16 cellular contexts compared by ENCODE assay signal in the genomic region with DNA sequence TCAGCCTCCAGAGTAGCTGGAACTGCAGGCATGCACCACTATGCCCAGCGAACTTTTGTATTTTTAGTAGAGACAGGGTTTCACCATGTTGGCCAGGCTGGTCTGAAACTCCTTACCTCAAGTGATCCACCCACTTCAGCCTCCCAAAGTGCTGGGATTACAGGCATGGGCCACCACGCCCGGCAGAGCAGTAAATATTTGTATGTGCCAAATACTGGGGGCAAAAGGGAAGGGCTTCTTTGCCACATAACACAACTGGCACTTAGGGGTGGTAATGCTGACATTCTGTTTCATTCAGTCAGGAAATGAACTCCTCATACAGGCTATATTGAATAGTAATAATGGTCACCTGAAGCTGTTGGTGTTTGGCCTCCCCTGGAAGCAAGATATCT. TPM values are rescaled to one million over a fixed set of nuclear protein-coding genes. Genes with fewer than 3 reads are reported as not detected.
A peak's percentile ranks its signal among the peaks of the same experiment; 100 is the strongest.
DNase-seq lines count a peak whose midpoint lies in the region; ATAC-seq and TF ChIP-seq lines count a peak whose summit lies in the region.
"Had no signal": no experiment of that assay in that cellular context is flagged by ENCODE, and none has a peak within 500 bp of the region (broad histone marks: within the 10 kb centered on the region; RNA-seq: fewer than 3 reads in every experiment).

No MANE protein-coding gene starts in this region.

- peaks cover 5% of the 10 kb centered on the region for H3K36me3 Mint-ChIP-seq in activated CD8-positive, alpha-beta T cell treated with anti-CD3 and anti-CD28 coated beads for 36 hours (ENCODE audit: low read depth)

- 92% methylated on average over 3 of the region's 3 CpGs for WGBS in HUES64
- WGBS in testis, 2 donors: 91% methylated on average over 3 of the region's 3 CpGs

- H3K9ac ChIP-seq in DND-41 (ENCODE audit: low read depth, low read length): no peak overlapping the region
- no peak overlapping the region for H3K9ac ChIP-seq in HUES64 (ENCODE audit: low read depth, low read length)

- H3K36me3 ChIP-seq in DND-41 (ENCODE audit: insufficient read depth, low read length): no peaks in the 10 kb centered on the region
- H3K36me3 ChIP-seq in HUES64 (ENCODE audit: insufficient read depth, low read length): peaks cover 51% of the 10 kb centered on the region
- H3K36me3 ChIP-seq in mucosa of descending colon (ENCODE audit: low read depth): peaks cover 5% of the 10 kb centered on the region
- no peaks in the 10 kb centered on the region for H3K36me3 ChIP-seq in testis (ENCODE audit: low read depth, missing control alignments)

- no peak for TF ChIP-seq POLR2A in testis (IDR thresholded peaks at IDR 0.05)

- H3K79me2 ChIP-seq in DND-41 (ENCODE audit: insufficient read depth, low read length): no peaks in the 10 kb centered on the region

- ATAC-seq in DND-41 (ENCODE audit: insufficient read depth, low read depth): 0 out of 3 replicates have a peak, but pooled peaks have one; percentile 12
- ATAC-seq in activated CD8-positive, alpha-beta T cell treated with anti-CD3 and anti-CD28 coated beads for 36 hours: no peak
- ATAC-seq in mucosa of descending colon: peak; percentile 5

- TF ChIP-seq CTCF in DND-41 (IDR thresholded peaks at IDR 0.05; ENCODE audit: borderline replicate concordance, extremely low read depth, low read length, poor library complexity, severe bottlenecking): no peak
- TF ChIP-seq CTCF in activated CD8-positive, alpha-beta T cell treated with anti-CD3 and anti-CD28 coated beads for 36 hours (IDR thresholded peaks at IDR 0.05): no peak
- no peak for TF ChIP-seq CTCF in mucosa of descending colon (IDR thresholded peaks at IDR 0.05)
- TF ChIP-seq CTCF in testis (IDR thresholded peaks at IDR 0.05): no peak

- peaks cover 9% of the 10 kb centered on the region for H3K9me3 Mint-ChIP-seq in activated CD8-positive, alpha-beta T cell treated with anti-CD3 and anti-CD28 coated beads for 36 hours
- H3K9me3 Mint-ChIP-seq: central memory CD8-positive, alpha-beta T cell had no signal

- H3K9me3 ChIP-seq in DND-41 (ENCODE audit: insufficient read depth, low read length, severe bottlenecking) (no peaks in the 10 kb centered on the region), HUES64 (ENCODE audit: insufficient read depth, low read depth, low read length) (peaks cover 4% of the 10 kb centered on the region; the same call in 1 of the 2 replicates), mucosa of descending colon (no peaks in the 10 kb centered on the region), testis (no peaks in the 10 kb centered on the region)

- no peaks in the 10 kb centered on the region for H3K4me1 ChIP-seq in DND-41 (ENCODE audit: insufficient read depth, low read length)
- H3K4me1 ChIP-seq in HUES64 (ENCODE audit: insufficient read depth, low read length): peaks cover 23% of the 10 kb centered on the region
- no peaks in the 10 kb centered on the region for H3K4me1 ChIP-seq in mucosa of descending colon (ENCODE audit: low read depth)
- H3K4me1 ChIP-seq in testis: no peaks in the 10 kb centered on the region

- H3K27me3 Mint-ChIP-seq in activated CD8-positive, alpha-beta T cell treated with anti-CD3 and anti-CD28 coated beads for 36 hours: peaks cover 8% of the 10 kb centered on the region

- no peaks in the 10 kb centered on the region for H4K20me1 ChIP-seq in DND-41 (ENCODE audit: insufficient read depth, low read length)

- CTCF ChIA-PET in activated CD8-positive, alpha-beta T cell treated with anti-CD3 and anti-CD28 coated beads for 36 hours (lab: Charles Lee): interaction anchor here (2.1 to 3.1 kb wide), 2 partner anchors 9 to 11 kb away, joined by 4 to 12 read pairs; no protein-coding TSS in a partner anchor

- intact Hi-C loops in activated CD8-positive, alpha-beta T cell treated with anti-CD3 and anti-CD28 coated beads for 36 hours (cut with micrococcal nuclease): no loop called here
- intact Hi-C loops in mucosa of descending colon (cut with DNase I, micrococcal nuclease) (no loop called here), testis (cut with DNase I; ENCODE audit: low total_unique reads) (no loop called here)

- H3K27ac Mint-ChIP-seq in activated CD8-positive, alpha-beta T cell treated with anti-CD3 and anti-CD28 coated beads for 36 hours: peak overlapping the region; percentile 83

- no peak overlapping the region for H3K4me2 ChIP-seq in DND-41 (ENCODE audit: insufficient read depth, low read length)

- H3K27ac ChIP-seq in DND-41 (ENCODE audit: low read length): no peak overlapping the region
- H3K27ac ChIP-seq in HUES64 (ENCODE audit: low read depth, low read length): peak overlapping the region; percentile 47; the same call in 1 of the 2 replicates
- no peak overlapping the region for H3K27ac ChIP-seq in testis

- H2AFZ ChIP-seq in DND-41 (ENCODE audit: low read depth, low read length): no peak overlapping the region

- H3K4me3 ChIP-seq in DND-41 (ENCODE audit: low read depth in 1 of 2, low read length in 2 of 2): no peak overlapping the region
- no peak overlapping the region for H3K4me3 ChIP-seq in HUES64 (ENCODE audit: low read length)
- H3K4me3 ChIP-seq in mucosa of descending colon: no peak overlapping the region
- H3K4me3 ChIP-seq in testis: no peak overlapping the region

- H3K27me3 ChIP-seq in DND-41 (ENCODE audit: insufficient read depth, low read length, poor library complexity): no peaks in the 10 kb centered on the region
- no peaks in the 10 kb centered on the region for H3K27me3 ChIP-seq in HUES64 (ENCODE audit: insufficient read depth, low read length)
- H3K27me3 ChIP-seq in testis: no peaks in the 10 kb centered on the region

- peaks cover 30% of the 10 kb centered on the region for H3K4me1 Mint-ChIP-seq in activated CD8-positive, alpha-beta T cell treated with anti-CD3 and anti-CD28 coated beads for 36 hours (ENCODE audit: low read depth)
- H3K4me1 Mint-ChIP-seq: central memory CD8-positive, alpha-beta T cell had no signal

- H3K4me3 Mint-ChIP-seq in activated CD8-positive, alpha-beta T cell treated with anti-CD3 and anti-CD28 coated beads for 36 hours: peak overlapping the region; percentile 17
- H3K4me3 Mint-ChIP-seq: central memory CD8-positive, alpha-beta T cell had no signal

- DNase-seq in DND-41 (no peak), mucosa of descending colon (no peak), MV-4-11 (lab: John Stamatoyannopoulos, UW) (no peak), testis (no peak), DMS153 treated with DMSO at 0.1 percent for 48 hours (lab: John Stamatoyannopoulos, UW; ENCODE audit: unreplicated experiment) (no peak)
- no peak for DNase-seq in activated CD8-positive, alpha-beta T cell treated with anti-CD3 and anti-CD28 coated beads for 36 hours
- DNase-seq: activated CD4-positive, alpha-beta T cell treated with anti-CD3 and anti-CD28 coated beads, Interleukin-2, amount 50 U/mL, for 1 hour; activated naive CD4-positive, alpha-beta T cell treated with anti-CD3 and anti-CD28 coated beads, Interleukin-2, amount 50 U/mL, for 16 hours; CD4-positive, alpha-beta memory T cell; glutamatergic neuron; kidney; NCI-H1417 had no signal

- POLR2A ChIA-PET in activated CD8-positive, alpha-beta T cell treated with anti-CD3 and anti-CD28 coated beads for 36 hours (lab: Charles Lee): no interaction called here

RNA-seq across cellular contexts. Expression of gene ACSM6, which starts 41.6 kb away (rescaled TPM):
- polyA plus RNA-seq in HUES64 (2013, experiment 1 of 2): not detected
- not detected for polyA plus RNA-seq in HUES64 (2013, experiment 2 of 2)
- total RNA-seq in activated CD8-positive, alpha-beta T cell treated with anti-CD3 and anti-CD28 coated beads for 36 hours: not detected
- total RNA-seq in mucosa of descending colon: not detected
- total RNA-seq in testis: not detected
- polyA plus RNA-seq in testis (ENCODE audit: insufficient read depth, low read depth, low replicate concordance): not detected
- total RNA-seq: CD4-positive, alpha-beta memory T cell; G401; kidney; T-helper 1 cell treated with Interleukin-12 subunit alpha and Interleukin-12 subunit beta and Interleukin-4 antibody, amounts not matched to agents 30 ng/mL and 1 ng/mL, for 36 hours had no signal
- polyA plus RNA-seq: CD4-positive, alpha-beta memory T cell had no signal

RNA-seq across cellular contexts. Expression of gene PDLIM1, which starts 55.1 kb away (rescaled TPM):
- polyA plus RNA-seq in HUES64 (2013, experiment 1 of 2): 127 TPM
- 142 TPM for polyA plus RNA-seq in HUES64 (2013, experiment 2 of 2)
- total RNA-seq in activated CD8-positive, alpha-beta T cell treated with anti-CD3 and anti-CD28 coated beads for 36 hours: 1 to 10 TPM in 1 of 2 experiments, under 1 TPM in 1; 0.74 to 1.1 TPM
- total RNA-seq in mucosa of descending colon (100 to 1,000 TPM; 177 to 434 (median 373) TPM), testis (10 to 100 TPM; 14.9 to 23.5 TPM)
- polyA plus RNA-seq in testis (ENCODE audit: insufficient read depth, low read depth, low replicate concordance): 64.3 TPM
- total RNA-seq: G401 had no signal

Comparison
In these comparisons a context has a peak if more than half of its experiments do, and no peak if none do; other contexts are left out.
1. RNA of gene PDLIM1, which starts 55.1 kb away (total RNA-seq): 177 to 434 TPM in mucosa of descending colon and 14.9 to 23.5 TPM in testis; 0.74 to 1.1 TPM in activated CD8-positive, alpha-beta T cell treated with anti-CD3 and anti-CD28 coated beads for 36 hours; every median in the first group is over 4 times any median in the second.